Comparison of ENCODE assay signal across 8 cellular contexts in the genomic region with DNA sequence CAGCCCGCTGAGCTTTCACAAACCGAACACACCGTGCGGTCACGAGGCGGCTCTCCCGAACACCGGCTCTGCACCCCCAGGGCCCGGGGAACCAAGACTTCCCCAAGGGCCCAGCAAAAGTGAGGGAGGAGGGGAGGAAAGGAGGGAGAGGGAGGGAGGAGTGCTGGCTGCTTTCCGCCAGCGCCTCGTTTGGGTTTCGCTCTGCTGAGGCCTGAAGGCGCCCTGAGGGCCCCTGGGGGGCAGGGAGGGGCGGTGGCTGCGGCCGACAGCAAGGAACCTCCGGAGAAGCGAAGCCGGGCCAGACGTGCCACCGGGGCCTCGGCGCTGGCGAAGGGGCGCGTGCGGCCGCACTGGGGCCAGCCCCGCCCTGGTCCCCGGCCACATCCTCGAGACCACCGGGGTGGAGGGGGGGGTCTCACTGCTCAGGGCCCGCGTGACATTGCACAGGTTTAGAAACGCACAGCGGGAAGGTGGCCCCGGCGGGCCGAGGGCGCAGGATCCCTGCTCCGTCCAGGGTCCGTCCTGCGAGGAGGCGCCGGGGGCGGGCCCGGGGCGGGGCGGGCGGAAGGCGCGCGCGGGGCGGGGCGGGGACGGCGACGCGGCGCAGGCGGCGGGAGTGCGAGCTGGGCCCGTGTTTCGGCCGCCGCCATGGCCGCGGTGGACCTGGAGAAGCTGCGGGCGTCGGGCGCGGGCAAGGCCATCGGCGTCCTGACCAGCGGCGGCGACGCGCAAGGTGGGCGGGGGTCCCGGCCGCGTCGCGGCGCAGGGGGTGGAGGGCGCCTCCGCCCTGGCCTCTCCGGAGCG. TPM values are rescaled to one million over a fixed set of nuclear protein-coding genes. Genes with fewer than 3 reads are reported as not detected.
A peak's percentile ranks its signal among the peaks of the same experiment; 100 is the strongest.
DNase-seq lines count a peak whose midpoint lies in the region; ATAC-seq and TF ChIP-seq lines count a peak whose summit lies in the region.

TSS of gene PFKL (plus strand) at position 596 of the 804 bp plus-strand sequence. CDS start at position 649, 53 bp downstream.

- no peaks in the 10 kb centered on the region for H3K36me3 ChIP-seq in CD8-positive, alpha-beta T cell (ENCODE audit: insufficient read depth, low read length)
- H3K36me3 ChIP-seq in neutrophil (no peaks in the 10 kb centered on the region), thymus (ENCODE audit: control insufficient read depth, insufficient read depth) (no peaks in the 10 kb centered on the region)

- CTCF ChIA-PET in CD8-positive, alpha-beta T cell (lab: Charles Lee), result no interaction called here

- POLR2A ChIA-PET in CD8-positive, alpha-beta T cell (lab: Charles Lee), result no interaction called here

- H3K27me3 Mint-ChIP-seq in CD8-positive, alpha-beta T cell (ENCODE audit: low read depth), result no peaks in the 10 kb centered on the region
- H3K27me3 Mint-ChIP-seq in activated naive CD4-positive, alpha-beta T cell treated with anti-CD3 and anti-CD28 coated beads, Interleukin-2, amount 50 U/mL, for 24 hours, result no peaks in the 10 kb centered on the region

- no peaks in the 10 kb centered on the region for H3K27me3 ChIP-seq in CD8-positive, alpha-beta T cell (ENCODE audit: insufficient read depth, low read length)
- H3K27me3 ChIP-seq in neutrophil (peaks cover 45% of the 10 kb centered on the region), thymus (ENCODE audit: control insufficient read depth, insufficient read depth) (no peaks in the 10 kb centered on the region)

- no peaks in the 10 kb centered on the region for H3K9me3 Mint-ChIP-seq in CD8-positive, alpha-beta T cell
- H3K9me3 Mint-ChIP-seq in activated naive CD4-positive, alpha-beta T cell treated with anti-CD3 and anti-CD28 coated beads, Interleukin-2, amount 50 U/mL, for 24 hours, result no peaks in the 10 kb centered on the region

- peak within 1 kb of the TSS; percentile 76 for H3K4me3 ChIP-seq in CD8-positive, alpha-beta T cell (ENCODE audit: low read depth, low read length)
- H3K4me3 ChIP-seq in neutrophil (ENCODE audit: low read depth in 1 of 2, low read length in 1 of 2), result peak within 1 kb of the TSS; percentile 70 to 88
- H3K4me3 ChIP-seq in thymus (ENCODE audit: low read length), result peak within 1 kb of the TSS; percentile 96

- intact Hi-C loops in CD8-positive, alpha-beta T cell (cut with DNase I, micrococcal nuclease), result loop anchor here (1.0 to 5.0 kb wide), 3 partner anchors 40 to 287 kb away; partner anchors contain the start of genes CFAP410 (in 2 of the 2) and TRAPPC10 (in 1 of the 2)

- DNase-seq in CD8-positive, alpha-beta T cell, result peak in 6 of 7 experiments; percentile 38 to 74 (median 51)
- DNase-seq in HK-2 (ENCODE audit: unreplicated experiment), result peak; percentile 71
- DNase-seq in SK-N-DZ (ENCODE audit: low spot score), result peak; percentile 26
- peak; percentile 87 for DNase-seq in germinal center (ENCODE audit: low spot score)

- H3K27ac ChIP-seq in CD8-positive, alpha-beta T cell (ENCODE audit: low read depth, low read length), result peak within 1 kb of the TSS; percentile 55
- H3K27ac ChIP-seq in neutrophil (peak within 1 kb of the TSS; percentile 82), thymus (ENCODE audit: low read depth) (peak within 1 kb of the TSS; percentile 91)

- H3K27ac Mint-ChIP-seq in CD8-positive, alpha-beta T cell, result peak within 1 kb of the TSS; percentile 95
- H3K27ac Mint-ChIP-seq in activated naive CD4-positive, alpha-beta T cell treated with anti-CD3 and anti-CD28 coated beads, Interleukin-2, amount 50 U/mL, for 24 hours, result peak within 1 kb of the TSS; percentile 88

- peak; percentile 54 for ATAC-seq in CD8-positive, alpha-beta T cell
- peak; percentile 53 for ATAC-seq in GM19438 (IDR thresholded peaks at IDR 0.05; ENCODE audit: low read depth, unreplicated experiment)

- H3K4me1 ChIP-seq in CD8-positive, alpha-beta T cell (ENCODE audit: insufficient read depth, low read length), result peaks cover 66% of the 10 kb centered on the region
- H3K4me1 ChIP-seq in neutrophil (ENCODE audit: control insufficient read depth in 1 of 2, insufficient read depth in 1 of 2, low read depth in 1 of 2, low read length in 1 of 2) (peaks cover 39 to 43% of the 10 kb centered on the region in 2 experiments), thymus (ENCODE audit: control insufficient read depth, insufficient read depth, low read length) (peaks cover 13% of the 10 kb centered on the region)

- peaks cover 55% of the 10 kb centered on the region for H3K4me1 Mint-ChIP-seq in CD8-positive, alpha-beta T cell (ENCODE audit: low read depth)
- peaks cover 61% of the 10 kb centered on the region for H3K4me1 Mint-ChIP-seq in activated naive CD4-positive, alpha-beta T cell treated with anti-CD3 and anti-CD28 coated beads, Interleukin-2, amount 50 U/mL, for 24 hours

- H3K4me3 Mint-ChIP-seq in CD8-positive, alpha-beta T cell, result peak within 1 kb of the TSS; percentile 89
- H3K4me3 Mint-ChIP-seq in activated naive CD4-positive, alpha-beta T cell treated with anti-CD3 and anti-CD28 coated beads, Interleukin-2, amount 50 U/mL, for 24 hours, result peak within 1 kb of the TSS; percentile 87

- WGBS in thymus, result under 1% methylated on average over 94 of the region's 94 CpGs

- H3K36me3 Mint-ChIP-seq in CD8-positive, alpha-beta T cell, result no peaks in the 10 kb centered on the region
- no peaks in the 10 kb centered on the region for H3K36me3 Mint-ChIP-seq in activated naive CD4-positive, alpha-beta T cell treated with anti-CD3 and anti-CD28 coated beads, Interleukin-2, amount 50 U/mL, for 24 hours

- no peaks in the 10 kb centered on the region for H3K9me3 ChIP-seq in CD8-positive, alpha-beta T cell (ENCODE audit: low read length)
- H3K9me3 ChIP-seq in neutrophil (no peaks in the 10 kb centered on the region), thymus (ENCODE audit: control insufficient read depth) (no peaks in the 10 kb centered on the region)

- no peak for TF ChIP-seq CTCF in CD8-positive, alpha-beta T cell (IDR thresholded peaks at IDR 0.05)
- no peak for TF ChIP-seq CTCF in neutrophil (IDR thresholded peaks at IDR 0.05)

RNA-seq across cellular contexts. Expression of gene PFKL, which starts in this region (rescaled TPM):
- 10 to 100 TPM; 85.1 to 87.8 TPM for total RNA-seq in CD8-positive, alpha-beta T cell
- 40.2 and 42.5 TPM in 2 replicates for polyA plus RNA-seq in SK-N-DZ (2014; cell fraction: cytosol; rRNA removed)
- polyA plus RNA-seq in SK-N-DZ (2014; cell fraction: nucleus; rRNA removed), result 86.9 and 91.8 TPM in 2 replicates
- 82.7 TPM for polyA plus RNA-seq in thymus

Comparison
In these comparisons a context has a peak if more than half of its experiments do, and no peak if none do; other contexts are left out.
1. Peak in every context shown above with its lines: DNase-seq, ATAC-seq, H3K4me3 ChIP-seq and H3K27ac ChIP-seq.
2. DNase-seq: peak in every context shown above with its lines; median percentile 87 in germinal center; 71 in HK-2; 51 in CD8-positive, alpha-beta T cell; 26 in SK-N-DZ.